Comparison of ENCODE assay signal across 12 cellular contexts in genomic region chr7:108454317-108454673, GRCh38. TPM values are rescaled to one million over a fixed set of nuclear protein-coding genes. Genes with fewer than 3 reads are reported as not detected.
DNase-seq lines count a peak whose midpoint lies in the region; ATAC-seq lines count a peak whose summit lies in the region.
"Had no signal": no experiment of that assay in that cellular context is flagged by ENCODE, and none has a peak within 500 bp of the region (broad histone marks: within the 10 kb centered on the region; RNA-seq: fewer than 3 reads in every experiment).

No MANE protein-coding gene starts in this region.

- no peak for ATAC-seq in stimulated activated effector memory CD8-positive, alpha-beta T cell treated with anti-CD3 and anti-CD28 coated beads, Interleukin-12 subunit alpha, Interleukin-12 subunit beta, amount 100 ng/mL, for 72 hours
- ATAC-seq in HG02571 (IDR thresholded peaks at IDR 0.05; ENCODE audit: unreplicated experiment): no peak
- no peak for ATAC-seq in GM19023 (IDR thresholded peaks at IDR 0.05; ENCODE audit: unreplicated experiment)

- DNase-seq in T-helper 2 cell treated with Interferon-gamma antibody and Interleukin-4, amounts not matched to agents 5 μg/mL and 100 μg/mL, for 36 hours (ENCODE audit: low spot score): no peak
- no peak for DNase-seq in T-helper 2 cell
- no peak for DNase-seq in activated T-helper 1 cell treated with anti-CD3 and anti-CD28 coated beads, Interleukin-12 subunit alpha, Interleukin-12 subunit beta, Interleukin-2, Interleukin-4 antibody, amounts not matched to agents 30 ng/mL and 10 ng/mL and 1 ng/mL, durations not matched to agents 14 hours and 24 hours and 36 hours (ENCODE audit: low spot score)
- no peak for DNase-seq in iPS DF 6.9 (ENCODE audit: low read depth, low spot score)
- DNase-seq in stimulated activated effector memory CD8-positive, alpha-beta T cell treated with anti-CD3 and anti-CD28 coated beads, Interleukin-12 subunit alpha, Interleukin-12 subunit beta, amount 100 ng/mL, for 72 hours (ENCODE audit: low spot score in 2 of 2): no peak
- DNase-seq in middle frontal gyrus (ENCODE audit: extremely low spot score, low spot score): no peak
- DNase-seq: NCI-H1417 treated with DMSO at 0.1 percent for 48 hours, T1000, tibial artery had no signal

- no CpG with 5 or more reads among the region's 4 CpGs for WGBS in iPS DF 6.9 (ENCODE audit: insufficient coverage, insufficient read length)

- H3K4me1 ChIP-seq in iPS DF 6.9 (ENCODE audit: control insufficient read depth, insufficient read depth, low read length): peaks cover 3% of the 10 kb centered on the region; the same call in 1 of the 2 replicates

- intact Hi-C loops in activated T-helper 1 cell treated with anti-CD3 and anti-CD28 coated beads, Interleukin-12 subunit alpha, Interleukin-12 subunit beta, Interleukin-2, Interleukin-4 antibody, amounts not matched to agents 30 ng/mL and 10 ng/mL and 1 ng/mL, durations not matched to agents 14 hours and 24 hours and 36 hours (cut with micrococcal nuclease): no loop called here

- H3K4me3 Mint-ChIP-seq in T-helper 2 cell treated with Interferon-gamma antibody and Interleukin-4, amounts not matched to agents 5 μg/mL and 100 μg/mL, for 36 hours: peak overlapping the region; percentile 69
- H3K4me3 Mint-ChIP-seq in activated T-helper 1 cell treated with anti-CD3 and anti-CD28 coated beads, Interleukin-12 subunit alpha, Interleukin-12 subunit beta, Interleukin-2, Interleukin-4 antibody, amounts not matched to agents 30 ng/mL and 10 ng/mL and 1 ng/mL, durations not matched to agents 14 hours and 24 hours and 36 hours: peak overlapping the region; percentile 62
- peak overlapping the region; percentile 50 for H3K4me3 Mint-ChIP-seq in stimulated activated effector memory CD8-positive, alpha-beta T cell treated with anti-CD3 and anti-CD28 coated beads, Interleukin-12 subunit alpha, Interleukin-12 subunit beta, amount 100 ng/mL, for 72 hours

- H3K4me1 Mint-ChIP-seq in T-helper 2 cell treated with Interferon-gamma antibody and Interleukin-4, amounts not matched to agents 5 μg/mL and 100 μg/mL, for 36 hours (ENCODE audit: low read depth): peaks cover 7% of the 10 kb centered on the region
- H3K4me1 Mint-ChIP-seq in activated T-helper 1 cell treated with anti-CD3 and anti-CD28 coated beads, Interleukin-12 subunit alpha, Interleukin-12 subunit beta, Interleukin-2, Interleukin-4 antibody, amounts not matched to agents 30 ng/mL and 10 ng/mL and 1 ng/mL, durations not matched to agents 14 hours and 24 hours and 36 hours (ENCODE audit: low read depth): no peaks in the 10 kb centered on the region
- peaks cover 6% of the 10 kb centered on the region for H3K4me1 Mint-ChIP-seq in stimulated activated effector memory CD8-positive, alpha-beta T cell treated with anti-CD3 and anti-CD28 coated beads, Interleukin-12 subunit alpha, Interleukin-12 subunit beta, amount 100 ng/mL, for 72 hours

- H3K27me3 Mint-ChIP-seq in T-helper 2 cell treated with Interferon-gamma antibody and Interleukin-4, amounts not matched to agents 5 μg/mL and 100 μg/mL, for 36 hours (ENCODE audit: low read depth): peaks cover 68% of the 10 kb centered on the region
- H3K27me3 Mint-ChIP-seq in activated T-helper 1 cell treated with anti-CD3 and anti-CD28 coated beads, Interleukin-12 subunit alpha, Interleukin-12 subunit beta, Interleukin-2, Interleukin-4 antibody, amounts not matched to agents 30 ng/mL and 10 ng/mL and 1 ng/mL, durations not matched to agents 14 hours and 24 hours and 36 hours (ENCODE audit: insufficient read depth): peaks cover 51% of the 10 kb centered on the region

- no peak overlapping the region for H3K27ac Mint-ChIP-seq in T-helper 2 cell treated with Interferon-gamma antibody and Interleukin-4, amounts not matched to agents 5 μg/mL and 100 μg/mL, for 36 hours
- H3K27ac Mint-ChIP-seq in activated T-helper 1 cell treated with anti-CD3 and anti-CD28 coated beads, Interleukin-12 subunit alpha, Interleukin-12 subunit beta, Interleukin-2, Interleukin-4 antibody, amounts not matched to agents 30 ng/mL and 10 ng/mL and 1 ng/mL, durations not matched to agents 14 hours and 24 hours and 36 hours: no peak overlapping the region
- H3K27ac Mint-ChIP-seq in stimulated activated effector memory CD8-positive, alpha-beta T cell treated with anti-CD3 and anti-CD28 coated beads, Interleukin-12 subunit alpha, Interleukin-12 subunit beta, amount 100 ng/mL, for 72 hours: no peak overlapping the region
- H3K27ac Mint-ChIP-seq: dendritic cell treated with granulocyte-macrophage colony-stimulating factor and Interleukin-4, amounts not matched to agents 40 ng/mL and 50 ng/mL, for 4 days had no signal

- H3K27me3 ChIP-seq in iPS DF 6.9 (ENCODE audit: control insufficient read depth, insufficient read depth, low read length): peaks cover 20% of the 10 kb centered on the region; the same call in 1 of the 2 replicates

- H3K36me3 Mint-ChIP-seq in T-helper 2 cell treated with Interferon-gamma antibody and Interleukin-4, amounts not matched to agents 5 μg/mL and 100 μg/mL, for 36 hours (ENCODE audit: low read depth): peaks cover 2% of the 10 kb centered on the region
- no peaks in the 10 kb centered on the region for H3K36me3 Mint-ChIP-seq in activated T-helper 1 cell treated with anti-CD3 and anti-CD28 coated beads, Interleukin-12 subunit alpha, Interleukin-12 subunit beta, Interleukin-2, Interleukin-4 antibody, amounts not matched to agents 30 ng/mL and 10 ng/mL and 1 ng/mL, durations not matched to agents 14 hours and 24 hours and 36 hours (ENCODE audit: low read depth)
- no peaks in the 10 kb centered on the region for H3K36me3 Mint-ChIP-seq in stimulated activated effector memory CD8-positive, alpha-beta T cell treated with anti-CD3 and anti-CD28 coated beads, Interleukin-12 subunit alpha, Interleukin-12 subunit beta, amount 100 ng/mL, for 72 hours

- H3K9me3 Mint-ChIP-seq in T-helper 2 cell treated with Interferon-gamma antibody and Interleukin-4, amounts not matched to agents 5 μg/mL and 100 μg/mL, for 36 hours: no peaks in the 10 kb centered on the region
- no peaks in the 10 kb centered on the region for H3K9me3 Mint-ChIP-seq in activated T-helper 1 cell treated with anti-CD3 and anti-CD28 coated beads, Interleukin-12 subunit alpha, Interleukin-12 subunit beta, Interleukin-2, Interleukin-4 antibody, amounts not matched to agents 30 ng/mL and 10 ng/mL and 1 ng/mL, durations not matched to agents 14 hours and 24 hours and 36 hours
- no peaks in the 10 kb centered on the region for H3K9me3 Mint-ChIP-seq in stimulated activated effector memory CD8-positive, alpha-beta T cell treated with anti-CD3 and anti-CD28 coated beads, Interleukin-12 subunit alpha, Interleukin-12 subunit beta, amount 100 ng/mL, for 72 hours
- H3K9me3 Mint-ChIP-seq: dendritic cell treated with granulocyte-macrophage colony-stimulating factor and Interleukin-4, amounts not matched to agents 40 ng/mL and 50 ng/mL, for 4 days had no signal

- H3K4me3 ChIP-seq in iPS DF 6.9 (ENCODE audit: low read length): peak overlapping the region; percentile 92; the same call in 1 of the 2 replicates

- H3K36me3 ChIP-seq in iPS DF 6.9 (ENCODE audit: control insufficient read depth, insufficient read depth, low read length): no peaks in the 10 kb centered on the region
- H3K36me3 ChIP-seq: tibial artery had no signal

- no peak overlapping the region for H3K27ac ChIP-seq in iPS DF 6.9 (ENCODE audit: low read length)
- H3K27ac ChIP-seq: tibial artery had no signal

- H3K9me3 ChIP-seq in iPS DF 6.9 (ENCODE audit: control insufficient read depth, insufficient read depth, low read length): no peaks in the 10 kb centered on the region
- H3K9me3 ChIP-seq: tibial artery had no signal

RNA-seq across cellular contexts. Expression of gene NRCAM, which starts 1.9 kb away (rescaled TPM):
- 0.17 and 0.21 TPM in 2 replicates for total RNA-seq in activated T-helper 1 cell treated with anti-CD3 and anti-CD28 coated beads, Interleukin-12 subunit alpha, Interleukin-12 subunit beta, Interleukin-2, Interleukin-4 antibody, amounts not matched to agents 30 ng/mL and 10 ng/mL and 1 ng/mL, durations not matched to agents 14 hours and 24 hours and 36 hours
